1 cellular context compared by ENCODE assay signal in genomic region chr21:42781150-42781980, GRCh38.
TF ChIP-seq lines count a peak whose summit lies in the region.

No MANE protein-coding gene starts in this region.

TF ChIP-seq in HepG2, 621 proteins besides CTCF, POLR2A, EP300 and RAD21 (continued from another document and continues in another):
- TF ChIP-seq BCL3 (CRISPR knock-in tag; IDR thresholded peaks at IDR 0.05) (0 out of 2 replicates have a peak, but pooled peaks have one; percentile 27), ZNF230 (CRISPR knock-in tag; IDR thresholded peaks at IDR 0.05) (no peak), MYC (CRISPR knock-in tag; IDR thresholded peaks at IDR 0.05; ENCODE audit: borderline replicate concordance) (0 out of 2 replicates have a peak, but pooled peaks have one; percentile 22), ZFP62 (CRISPR knock-in tag; IDR thresholded peaks at IDR 0.05) (no peak), FOXA3 (CRISPR knock-in tag; IDR thresholded peaks at IDR 0.05) (no peak), ZNF225 (CRISPR knock-in tag; IDR thresholded peaks at IDR 0.05) (no peak), THAP9 (CRISPR knock-in tag; IDR thresholded peaks at IDR 0.05; ENCODE audit: borderline replicate concordance) (peak; percentile 14; the same call in 1 of the 2 replicates), ZNF629 (CRISPR knock-in tag; conservative IDR thresholded peaks at IDR 0.05) (no peak), SRSF1 (optimal IDR thresholded peaks at IDR 0.05; ENCODE audit: low read depth, low read length) (no peak), ZNF350 (CRISPR knock-in tag; IDR thresholded peaks at IDR 0.05; ENCODE audit: borderline replicate concordance, low read depth) (no peak), ZNF747 (CRISPR knock-in tag; IDR thresholded peaks at IDR 0.05; ENCODE audit: borderline replicate concordance) (no peak), ARHGAP35 (CRISPR knock-in tag; IDR thresholded peaks at IDR 0.05; ENCODE audit: borderline replicate concordance) (0 out of 2 replicates have a peak, but pooled peaks have one; percentile 54), ZBED4 (CRISPR knock-in tag; IDR thresholded peaks at IDR 0.05; ENCODE audit: borderline replicate concordance) (no peak), PCBP1 (IDR thresholded peaks at IDR 0.05; ENCODE audit: borderline replicate concordance, low read depth, low read length) (peak; percentile 98), ZNF382 (CRISPR knock-in tag; IDR thresholded peaks at IDR 0.05; ENCODE audit: borderline replicate concordance) (no peak), ZNF660 (CRISPR knock-in tag; IDR thresholded peaks at IDR 0.05; ENCODE audit: borderline replicate concordance, low read depth) (no peak), KLF13 (CRISPR knock-in tag; IDR thresholded peaks at IDR 0.05) (no peak), TIGD3 (CRISPR knock-in tag; IDR thresholded peaks at IDR 0.05; ENCODE audit: borderline replicate concordance) (no peak), LBX2 (CRISPR knock-in tag; IDR thresholded peaks at IDR 0.05; ENCODE audit: borderline replicate concordance) (no peak), NR1H2 (CRISPR knock-in tag; IDR thresholded peaks at IDR 0.05; ENCODE audit: borderline replicate concordance, low read depth) (no peak), PAF1 (CRISPR knock-in tag; IDR thresholded peaks at IDR 0.05) (no peak), FIP1L1 (IDR thresholded peaks at IDR 0.05; ENCODE audit: borderline replicate concordance, insufficient read depth, low read depth, low read length) (no peak), ZNF839 (CRISPR knock-in tag; IDR thresholded peaks at IDR 0.05; ENCODE audit: borderline replicate concordance) (no peak), MLLT10 (CRISPR knock-in tag; IDR thresholded peaks at IDR 0.05) (no peak)
- TF ChIP-seq, protein P1, sequence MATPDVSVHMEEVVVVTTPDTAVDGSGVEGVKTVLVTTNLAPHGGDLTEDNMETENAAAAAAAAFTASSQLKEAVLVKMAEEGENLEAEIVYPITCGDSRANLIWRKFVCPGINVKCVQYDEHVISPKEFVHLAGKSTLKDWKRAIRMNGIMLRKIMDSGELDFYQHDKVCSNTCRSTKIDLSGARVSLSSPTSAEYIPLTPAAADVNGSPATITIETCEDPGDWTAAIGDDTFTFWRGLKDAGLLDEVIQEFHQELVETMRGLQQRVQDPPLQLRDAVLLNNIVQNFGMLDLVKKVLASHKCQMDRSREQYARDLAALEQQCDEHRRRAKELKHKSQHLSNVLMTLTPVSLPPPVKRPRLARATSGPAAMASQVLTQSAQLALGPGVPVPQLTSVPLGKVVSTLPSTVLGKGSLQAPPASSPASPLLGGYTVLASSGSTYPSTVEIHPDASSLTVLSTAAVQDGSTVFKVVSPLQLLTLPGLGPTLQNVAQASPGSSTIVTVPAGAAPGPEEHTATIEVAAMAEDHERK (CRISPR knock-in tag; IDR thresholded peaks at IDR 0.05; ENCODE audit: low read depth), result no peak
- TF ChIP-seq, protein P2, sequence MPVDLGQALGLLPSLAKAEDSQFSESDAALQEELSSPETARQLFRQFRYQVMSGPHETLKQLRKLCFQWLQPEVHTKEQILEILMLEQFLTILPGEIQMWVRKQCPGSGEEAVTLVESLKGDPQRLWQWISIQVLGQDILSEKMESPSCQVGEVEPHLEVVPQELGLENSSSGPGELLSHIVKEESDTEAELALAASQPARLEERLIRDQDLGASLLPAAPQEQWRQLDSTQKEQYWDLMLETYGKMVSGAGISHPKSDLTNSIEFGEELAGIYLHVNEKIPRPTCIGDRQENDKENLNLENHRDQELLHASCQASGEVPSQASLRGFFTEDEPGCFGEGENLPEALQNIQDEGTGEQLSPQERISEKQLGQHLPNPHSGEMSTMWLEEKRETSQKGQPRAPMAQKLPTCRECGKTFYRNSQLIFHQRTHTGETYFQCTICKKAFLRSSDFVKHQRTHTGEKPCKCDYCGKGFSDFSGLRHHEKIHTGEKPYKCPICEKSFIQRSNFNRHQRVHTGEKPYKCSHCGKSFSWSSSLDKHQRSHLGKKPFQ (CRISPR knock-in tag; IDR thresholded peaks at IDR 0.05; ENCODE audit: insufficient replicate concordance), result no peak
- TF ChIP-seq, protein P3, sequence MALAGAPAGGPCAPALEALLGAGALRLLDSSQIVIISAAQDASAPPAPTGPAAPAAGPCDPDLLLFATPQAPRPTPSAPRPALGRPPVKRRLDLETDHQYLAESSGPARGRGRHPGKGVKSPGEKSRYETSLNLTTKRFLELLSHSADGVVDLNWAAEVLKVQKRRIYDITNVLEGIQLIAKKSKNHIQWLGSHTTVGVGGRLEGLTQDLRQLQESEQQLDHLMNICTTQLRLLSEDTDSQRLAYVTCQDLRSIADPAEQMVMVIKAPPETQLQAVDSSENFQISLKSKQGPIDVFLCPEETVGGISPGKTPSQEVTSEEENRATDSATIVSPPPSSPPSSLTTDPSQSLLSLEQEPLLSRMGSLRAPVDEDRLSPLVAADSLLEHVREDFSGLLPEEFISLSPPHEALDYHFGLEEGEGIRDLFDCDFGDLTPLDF (CRISPR knock-in tag; IDR thresholded peaks at IDR 0.05), result no peak
- TF ChIP-seq, protein P4, sequence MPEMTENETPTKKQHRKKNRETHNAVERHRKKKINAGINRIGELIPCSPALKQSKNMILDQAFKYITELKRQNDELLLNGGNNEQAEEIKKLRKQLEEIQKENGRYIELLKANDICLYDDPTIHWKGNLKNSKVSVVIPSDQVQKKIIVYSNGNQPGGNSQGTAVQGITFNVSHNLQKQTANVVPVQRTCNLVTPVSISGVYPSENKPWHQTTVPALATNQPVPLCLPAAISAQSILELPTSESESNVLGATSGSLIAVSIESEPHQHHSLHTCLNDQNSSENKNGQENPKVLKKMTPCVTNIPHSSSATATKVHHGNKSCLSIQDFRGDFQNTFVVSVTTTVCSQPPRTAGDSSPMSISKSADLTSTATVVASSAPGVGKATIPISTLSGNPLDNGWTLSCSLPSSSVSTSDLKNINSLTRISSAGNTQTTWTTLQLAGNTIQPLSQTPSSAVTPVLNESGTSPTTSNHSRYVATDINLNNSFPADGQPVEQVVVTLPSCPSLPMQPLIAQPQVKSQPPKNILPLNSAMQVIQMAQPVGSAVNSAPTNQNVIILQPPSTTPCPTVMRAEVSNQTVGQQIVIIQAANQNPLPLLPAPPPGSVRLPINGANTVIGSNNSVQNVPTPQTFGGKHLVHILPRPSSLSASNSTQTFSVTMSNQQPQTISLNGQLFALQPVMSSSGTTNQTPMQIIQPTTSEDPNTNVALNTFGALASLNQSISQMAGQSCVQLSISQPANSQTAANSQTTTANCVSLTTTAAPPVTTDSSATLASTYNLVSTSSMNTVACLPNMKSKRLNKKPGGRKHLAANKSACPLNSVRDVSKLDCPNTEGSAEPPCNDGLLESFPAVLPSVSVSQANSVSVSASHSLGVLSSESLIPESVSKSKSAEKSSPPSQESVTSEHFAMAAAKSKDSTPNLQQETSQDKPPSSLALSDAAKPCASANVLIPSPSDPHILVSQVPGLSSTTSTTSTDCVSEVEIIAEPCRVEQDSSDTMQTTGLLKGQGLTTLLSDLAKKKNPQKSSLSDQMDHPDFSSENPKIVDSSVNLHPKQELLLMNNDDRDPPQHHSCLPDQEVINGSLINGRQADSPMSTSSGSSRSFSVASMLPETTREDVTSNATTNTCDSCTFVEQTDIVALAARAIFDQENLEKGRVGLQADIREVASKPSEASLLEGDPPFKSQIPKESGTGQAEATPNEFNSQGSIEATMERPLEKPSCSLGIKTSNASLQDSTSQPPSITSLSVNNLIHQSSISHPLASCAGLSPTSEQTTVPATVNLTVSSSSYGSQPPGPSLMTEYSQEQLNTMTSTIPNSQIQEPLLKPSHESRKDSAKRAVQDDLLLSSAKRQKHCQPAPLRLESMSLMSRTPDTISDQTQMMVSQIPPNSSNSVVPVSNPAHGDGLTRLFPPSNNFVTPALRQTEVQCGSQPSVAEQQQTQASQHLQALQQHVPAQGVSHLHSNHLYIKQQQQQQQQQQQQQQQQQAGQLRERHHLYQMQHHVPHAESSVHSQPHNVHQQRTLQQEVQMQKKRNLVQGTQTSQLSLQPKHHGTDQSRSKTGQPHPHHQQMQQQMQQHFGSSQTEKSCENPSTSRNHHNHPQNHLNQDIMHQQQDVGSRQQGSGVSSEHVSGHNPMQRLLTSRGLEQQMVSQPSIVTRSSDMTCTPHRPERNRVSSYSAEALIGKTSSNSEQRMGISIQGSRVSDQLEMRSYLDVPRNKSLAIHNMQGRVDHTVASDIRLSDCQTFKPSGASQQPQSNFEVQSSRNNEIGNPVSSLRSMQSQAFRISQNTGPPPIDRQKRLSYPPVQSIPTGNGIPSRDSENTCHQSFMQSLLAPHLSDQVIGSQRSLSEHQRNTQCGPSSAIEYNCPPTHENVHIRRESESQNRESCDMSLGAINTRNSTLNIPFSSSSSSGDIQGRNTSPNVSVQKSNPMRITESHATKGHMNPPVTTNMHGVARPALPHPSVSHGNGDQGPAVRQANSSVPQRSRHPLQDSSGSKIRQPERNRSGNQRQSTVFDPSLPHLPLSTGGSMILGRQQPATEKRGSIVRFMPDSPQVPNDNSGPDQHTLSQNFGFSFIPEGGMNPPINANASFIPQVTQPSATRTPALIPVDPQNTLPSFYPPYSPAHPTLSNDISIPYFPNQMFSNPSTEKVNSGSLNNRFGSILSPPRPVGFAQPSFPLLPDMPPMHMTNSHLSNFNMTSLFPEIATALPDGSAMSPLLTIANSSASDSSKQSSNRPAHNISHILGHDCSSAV (CRISPR knock-in tag; IDR thresholded peaks at IDR 0.05; ENCODE audit: borderline replicate concordance), result no peak
- TF ChIP-seq, protein P5, sequence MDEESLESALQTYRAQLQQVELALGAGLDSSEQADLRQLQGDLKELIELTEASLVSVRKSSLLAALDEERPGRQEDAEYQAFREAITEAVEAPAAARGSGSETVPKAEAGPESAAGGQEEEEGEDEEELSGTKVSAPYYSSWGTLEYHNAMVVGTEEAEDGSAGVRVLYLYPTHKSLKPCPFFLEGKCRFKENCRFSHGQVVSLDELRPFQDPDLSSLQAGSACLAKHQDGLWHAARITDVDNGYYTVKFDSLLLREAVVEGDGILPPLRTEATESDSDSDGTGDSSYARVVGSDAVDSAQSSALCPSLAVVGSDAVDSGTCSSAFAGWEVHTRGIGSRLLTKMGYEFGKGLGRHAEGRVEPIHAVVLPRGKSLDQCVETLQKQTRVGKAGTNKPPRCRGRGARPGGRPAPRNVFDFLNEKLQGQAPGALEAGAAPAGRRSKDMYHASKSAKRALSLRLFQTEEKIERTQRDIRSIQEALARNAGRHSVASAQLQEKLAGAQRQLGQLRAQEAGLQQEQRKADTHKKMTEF (CRISPR knock-in tag; IDR thresholded peaks at IDR 0.05), result no peak
